ENCODE assay signal across 1 cellular context in the genomic region with DNA sequence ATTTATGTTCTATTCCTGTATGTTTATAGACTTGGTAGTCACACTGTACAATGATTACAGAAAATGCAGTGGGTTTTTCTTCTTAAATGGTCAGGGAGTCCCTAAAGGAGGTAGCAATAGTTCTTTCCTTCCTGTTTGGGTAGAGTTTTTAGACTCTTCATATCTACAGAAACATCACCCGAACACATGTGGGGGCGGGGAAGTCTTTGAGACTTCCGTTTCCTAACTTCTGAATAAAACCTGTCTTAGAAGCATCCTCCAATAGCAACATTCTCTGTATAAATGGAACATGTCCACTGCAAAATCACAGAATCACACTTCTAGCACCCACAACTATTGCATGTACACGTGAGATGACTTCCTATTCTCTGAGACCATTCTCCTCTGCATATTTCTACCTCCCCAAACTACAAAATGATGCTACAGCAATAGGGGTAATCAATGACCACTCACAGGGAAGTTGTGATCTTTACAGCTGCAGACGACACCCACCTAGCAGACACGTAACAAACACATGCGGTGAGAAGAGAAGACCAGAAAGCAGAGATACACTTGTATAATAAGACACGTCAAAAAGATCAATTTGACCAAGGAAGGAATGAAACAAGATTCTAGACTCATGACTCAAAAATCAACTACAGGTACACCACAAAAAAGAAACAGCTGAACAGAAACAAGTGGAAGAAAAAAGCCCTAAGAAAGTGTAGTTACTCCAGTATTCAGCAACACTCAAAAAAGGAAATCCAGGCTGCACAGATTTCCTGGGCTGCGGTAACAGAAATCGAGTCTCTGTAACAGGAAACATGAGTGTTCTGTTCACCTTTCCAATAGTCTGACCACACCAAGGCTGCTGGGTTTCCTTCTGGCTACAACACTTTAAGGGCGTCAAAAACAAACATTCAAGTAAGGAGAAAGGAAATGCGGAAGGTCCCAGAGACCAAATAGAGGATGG.
TF ChIP-seq lines count a peak whose summit lies in the region.

No MANE protein-coding gene starts in this region.

TF ChIP-seq in WTC11, 78 proteins besides CTCF, POLR2A, EP300 and RAD21 (continued from another document):
- TF ChIP-seq, protein P1, sequence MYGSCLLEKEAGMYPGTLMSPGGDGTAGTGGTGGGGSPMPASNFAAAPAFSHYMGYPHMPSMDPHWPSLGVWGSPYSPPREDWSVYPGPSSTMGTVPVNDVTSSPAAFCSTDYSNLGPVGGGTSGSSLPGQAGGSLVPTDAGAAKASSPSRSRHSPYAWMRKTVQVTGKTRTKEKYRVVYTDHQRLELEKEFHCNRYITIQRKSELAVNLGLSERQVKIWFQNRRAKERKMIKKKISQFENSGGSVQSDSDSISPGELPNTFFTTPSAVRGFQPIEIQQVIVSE (CRISPR knock-in tag; IDR thresholded peaks at IDR 0.05; ENCODE audit: borderline replicate concordance): no peak
- TF ChIP-seq ATF1 (CRISPR knock-in tag; IDR thresholded peaks at IDR 0.05): no peak
- TF ChIP-seq, protein P2, sequence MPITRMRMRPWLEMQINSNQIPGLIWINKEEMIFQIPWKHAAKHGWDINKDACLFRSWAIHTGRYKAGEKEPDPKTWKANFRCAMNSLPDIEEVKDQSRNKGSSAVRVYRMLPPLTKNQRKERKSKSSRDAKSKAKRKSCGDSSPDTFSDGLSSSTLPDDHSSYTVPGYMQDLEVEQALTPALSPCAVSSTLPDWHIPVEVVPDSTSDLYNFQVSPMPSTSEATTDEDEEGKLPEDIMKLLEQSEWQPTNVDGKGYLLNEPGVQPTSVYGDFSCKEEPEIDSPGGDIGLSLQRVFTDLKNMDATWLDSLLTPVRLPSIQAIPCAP (CRISPR knock-in tag; IDR thresholded peaks at IDR 0.05): no peak
- no peak for TF ChIP-seq MXD4 (CRISPR knock-in tag; IDR thresholded peaks at IDR 0.05; ENCODE audit: borderline replicate concordance)
- TF ChIP-seq FOXJ3 (CRISPR knock-in tag; IDR thresholded peaks at IDR 0.05; ENCODE audit: borderline replicate concordance): no peak
- TF ChIP-seq ZNF219 (CRISPR knock-in tag; IDR thresholded peaks at IDR 0.05; ENCODE audit: borderline replicate concordance): no peak
- no peak for TF ChIP-seq ESRRA (CRISPR knock-in tag; IDR thresholded peaks at IDR 0.05; ENCODE audit: borderline replicate concordance)
